ENCODE assay signal across 8 cellular contexts in genomic region chr7:19707240-19707639, GRCh38. TPM values are rescaled to one million over a fixed set of nuclear protein-coding genes. Genes with fewer than 3 reads are reported as not detected.
A peak's percentile ranks its signal among the peaks of the same experiment; 100 is the strongest.
DNase-seq lines count a peak whose midpoint lies in the region; ATAC-seq and TF ChIP-seq lines count a peak whose summit lies in the region.
"Had no signal": no experiment of that assay in that cellular context is flagged by ENCODE, and none has a peak within 500 bp of the region (broad histone marks: within the 10 kb centered on the region; RNA-seq: fewer than 3 reads in every experiment).

No MANE protein-coding gene starts in this region.

- H3K27me3 Mint-ChIP-seq in neural progenitor cell (ENCODE audit: insufficient read depth, low read depth), result peaks cover 2% of the 10 kb centered on the region

- DNase-seq in GM12864 (ENCODE audit: low read depth), result no peak
- DNase-seq in dermis blood vessel endothelial cell, result peak; percentile 50
- DNase-seq in neural progenitor cell (ENCODE audit: low spot score), result no peak
- no peak for DNase-seq in NOMO-1 (lab: John Stamatoyannopoulos, UW; ENCODE audit: unreplicated experiment in 2 of 2)
- DNase-seq in upper lobe of left lung, result no peak
- DNase-seq: cerebellar nuclear complex had no signal

- ATAC-seq in HG02852 (IDR thresholded peaks at IDR 0.05; ENCODE audit: unreplicated experiment), result no peak
- no peak for ATAC-seq in upper lobe of left lung (ENCODE audit: low FRiP score in 2 of 2)

- H3K9me2 ChIP-seq in OCI-LY1 (ENCODE audit: low read depth, low read length), result no peaks in the 10 kb centered on the region

- peaks cover 4% of the 10 kb centered on the region for H3K36me3 Mint-ChIP-seq in neural progenitor cell

- no peak for TF ChIP-seq EP300 in upper lobe of left lung (IDR thresholded peaks at IDR 0.05)

- peaks cover 56% of the 10 kb centered on the region for H3K79me2 ChIP-seq in OCI-LY1 (ENCODE audit: insufficient read depth, low read length)
- peaks cover 59% of the 10 kb centered on the region for H3K79me2 ChIP-seq in neural progenitor cell (ENCODE audit: low read depth)

- H3K4me1 Mint-ChIP-seq in neural progenitor cell, result peaks cover 34% of the 10 kb centered on the region

- H3K27ac ChIP-seq in OCI-LY1 (ENCODE audit: low read depth, low read length, poor library complexity, severe bottlenecking), result no peak overlapping the region
- no peak overlapping the region for H3K27ac ChIP-seq in neural progenitor cell
- no peak overlapping the region for H3K27ac ChIP-seq in upper lobe of left lung

- no peak for TF ChIP-seq CTCF in GM12864 (IDR thresholded peaks at IDR 0.05; ENCODE audit: low read depth, low read length, missing control alignments)
- TF ChIP-seq CTCF in OCI-LY1 (IDR thresholded peaks at IDR 0.05; ENCODE audit: low read length), result no peak
- TF ChIP-seq CTCF in neural progenitor cell (IDR thresholded peaks at IDR 0.05), result no peak
- TF ChIP-seq CTCF in upper lobe of left lung (IDR thresholded peaks at IDR 0.05), result no peak

- H3K27me3 ChIP-seq in OCI-LY1 (ENCODE audit: insufficient read depth, low read length), result no peaks in the 10 kb centered on the region
- peaks cover 31% of the 10 kb centered on the region for H3K27me3 ChIP-seq in neural progenitor cell
- H3K27me3 ChIP-seq in upper lobe of left lung, result no peaks in the 10 kb centered on the region

- H3K36me3 ChIP-seq in OCI-LY1 (ENCODE audit: insufficient read depth, low read length) (peaks cover 22% of the 10 kb centered on the region), neural progenitor cell (peaks cover 3% of the 10 kb centered on the region), upper lobe of left lung (no peaks in the 10 kb centered on the region)

- H2AFZ ChIP-seq in OCI-LY1 (ENCODE audit: low read length), result no peak overlapping the region
- no peak overlapping the region for H2AFZ ChIP-seq in neural progenitor cell (replicated peaks)

- H3K27ac Mint-ChIP-seq in neural progenitor cell, result no peak overlapping the region

- no peaks in the 10 kb centered on the region for H3F3A ChIP-seq in OCI-LY1 (ENCODE audit: insufficient read depth, low read length)
- H3F3A ChIP-seq in neural progenitor cell (ENCODE audit: low read depth), result no peaks in the 10 kb centered on the region

- H3K4me3 Mint-ChIP-seq in neural progenitor cell, result peak overlapping the region; percentile 99

- no peaks in the 10 kb centered on the region for H3K9me3 Mint-ChIP-seq in neural progenitor cell

- 69 to 71% methylated on average over 3 of the region's 3 CpGs for WGBS in upper lobe of left lung, 2 donors

- peak overlapping the region; percentile 14; the same call in 1 of the 2 replicates for H3K4me3 ChIP-seq in GM12864 (ENCODE audit: low read depth, low read length)
- peak overlapping the region; percentile 92 for H3K4me3 ChIP-seq in OCI-LY1 (ENCODE audit: low read depth, low read length, poor library complexity, severe bottlenecking)
- peak overlapping the region; percentile 92 for H3K4me3 ChIP-seq in neural progenitor cell
- peak overlapping the region in 1 of 4 donors; percentile 73 for H3K4me3 ChIP-seq in upper lobe of left lung

- H3K4me1 ChIP-seq in OCI-LY1 (ENCODE audit: insufficient read depth, low read length, severe bottlenecking) (peaks cover 28% of the 10 kb centered on the region), neural progenitor cell (peaks cover 16% of the 10 kb centered on the region), upper lobe of left lung (peaks cover 16 to 23% (median 18%) of the 10 kb centered on the region in 4 donors)

- H3K9me3 ChIP-seq in OCI-LY1 (ENCODE audit: low read length), result no peaks in the 10 kb centered on the region
- H3K9me3 ChIP-seq in neural progenitor cell (ENCODE audit: low read depth), result no peaks in the 10 kb centered on the region
- no peaks in the 10 kb centered on the region for H3K9me3 ChIP-seq in upper lobe of left lung

- H3K9ac ChIP-seq in OCI-LY1 (ENCODE audit: low read length) (peak overlapping the region; percentile 87), neural progenitor cell (peak overlapping the region; percentile 85)

- H4K20me1 ChIP-seq in OCI-LY1 (ENCODE audit: insufficient read depth, low read length) (no peaks in the 10 kb centered on the region), neural progenitor cell (ENCODE audit: low read depth) (peaks cover 4% of the 10 kb centered on the region)

- no peak for TF ChIP-seq POLR2A in upper lobe of left lung (IDR thresholded peaks at IDR 0.05)

- H3K4me2 ChIP-seq in OCI-LY1 (ENCODE audit: low read length), result peak overlapping the region; percentile 69
- peak overlapping the region; percentile 93 for H3K4me2 ChIP-seq in neural progenitor cell

RNA-seq across cellular contexts. Expression of gene POLR1F, which starts 1.6 kb away (rescaled TPM):
- total RNA-seq in dermis blood vessel endothelial cell (21.1 and 28.2 TPM in 2 replicates), neural progenitor cell (ENCODE audit: low replicate concordance) (15.5 and 29.7 TPM in 2 replicates), upper lobe of left lung (10 to 100 TPM in 4 of 6 donors, 1 to 10 TPM in 2; 2.7 to 24.1 (median 11.3) TPM)
